Comparison of ENCODE assay signal across 13 cellular contexts in genomic region chr10:24519950-24520349, GRCh38.
A peak's percentile ranks its signal among the peaks of the same experiment; 100 is the strongest.
DNase-seq lines count a peak whose midpoint lies in the region; ATAC-seq and TF ChIP-seq lines count a peak whose summit lies in the region.
"Had no signal": no experiment of that assay in that cellular context is flagged by ENCODE, and none has a peak within 500 bp of the region (broad histone marks: within the 10 kb centered on the region; RNA-seq: fewer than 3 reads in every experiment).

No MANE protein-coding gene starts in this region.

- peak overlapping the region; percentile 32 for H3K4me3 ChIP-seq in CD4-positive, CD25-positive, alpha-beta regulatory T cell (ENCODE audit: low read depth, low read length)
- H3K4me3 ChIP-seq in heart left ventricle (no peak overlapping the region), brain microvascular endothelial cell (ENCODE audit: low read depth, low read length) (no peak overlapping the region)
- H3K4me3 ChIP-seq: lung, suprapubic skin had no signal

- no peaks in the 10 kb centered on the region for H3K9me3 Mint-ChIP-seq in CD4-positive, CD25-positive, alpha-beta regulatory T cell

- H3K4me1 Mint-ChIP-seq in CD4-positive, CD25-positive, alpha-beta regulatory T cell, result peaks cover 0 to 13% (median 10%) of the 10 kb centered on the region in 4 donors

- intact Hi-C loops in heart left ventricle (cut with DNase I), result loop anchor here (2.0 to 10.0 kb wide), 12 partner anchors 135 to 1363 kb away; no protein-coding TSS in a partner anchor

- no peaks in the 10 kb centered on the region for H3K36me3 ChIP-seq in CD4-positive, CD25-positive, alpha-beta regulatory T cell (ENCODE audit: control insufficient read depth, insufficient read depth, low read length)
- peaks cover 0 to 83% (median 44%) of the 10 kb centered on the region in 9 donors for H3K36me3 ChIP-seq in heart left ventricle
- H3K36me3 ChIP-seq in brain microvascular endothelial cell (replicated peaks), result peaks cover 20% of the 10 kb centered on the region

- DNase-seq in CD4-positive, CD25-positive, alpha-beta regulatory T cell, result peak; percentile 11 to 29 (median 14)
- peak; percentile 15 for DNase-seq in activated CD8-positive, alpha-beta memory T cell treated with anti-CD3 and anti-CD28 coated beads, Interleukin-2, amount 50 U/mL, for 4 hours
- DNase-seq in iPS-NIHi11 (ENCODE audit: low spot score) (peak; percentile 23), heart left ventricle (no peak), foreskin melanocyte (no peak), brain microvascular endothelial cell (no peak)
- DNase-seq: amygdala, SK-N-SH had no signal

- H3K27ac Mint-ChIP-seq in CD4-positive, CD25-positive, alpha-beta regulatory T cell, result peak overlapping the region in 1 of 3 donors; percentile 70

- H3K9me3 ChIP-seq in CD4-positive, CD25-positive, alpha-beta regulatory T cell (ENCODE audit: control insufficient read depth in 2 of 2, low read length in 2 of 2), result no peaks in the 10 kb centered on the region
- H3K9me3 ChIP-seq in heart left ventricle, result no peaks in the 10 kb centered on the region
- H3K9me3 ChIP-seq: SK-N-SH, suprapubic skin had no signal

- H3K4me3 Mint-ChIP-seq in CD4-positive, CD25-positive, alpha-beta regulatory T cell, result peak overlapping the region in 3 of 4 donors; percentile 55 to 78 (median 77)

- in situ Hi-C loops in brain microvascular endothelial cell (cut with HindIII; ENCODE audit: low pct_ligation_motif_present, low sequenced_read_pairs), result no loop called here

- no peak for TF ChIP-seq CTCF in heart left ventricle (IDR thresholded peaks at IDR 0.05)
- TF ChIP-seq CTCF in brain microvascular endothelial cell (IDR thresholded peaks at IDR 0.05; ENCODE audit: low read depth, low read length, missing control alignments), result no peak

- H3K27me3 Mint-ChIP-seq in CD4-positive, CD25-positive, alpha-beta regulatory T cell, result no peaks in the 10 kb centered on the region

- no peaks in the 10 kb centered on the region for H3K27me3 ChIP-seq in CD4-positive, CD25-positive, alpha-beta regulatory T cell (ENCODE audit: control insufficient read depth, insufficient read depth, low read length)
- H3K27me3 ChIP-seq in heart left ventricle, result no peaks in the 10 kb centered on the region
- H3K27me3 ChIP-seq in brain microvascular endothelial cell (replicated peaks), result no peaks in the 10 kb centered on the region
- H3K27me3 ChIP-seq: suprapubic skin had no signal

- WGBS in heart left ventricle, 4 donors, result 75 to 86% (median 81%) methylated on average over 14 of the region's 14 CpGs

- no peaks in the 10 kb centered on the region for H3K36me3 Mint-ChIP-seq in CD4-positive, CD25-positive, alpha-beta regulatory T cell

- H3K27ac ChIP-seq in CD4-positive, CD25-positive, alpha-beta regulatory T cell (ENCODE audit: insufficient read depth, low read length, poor library complexity, severe bottlenecking), result no peak overlapping the region
- H3K27ac ChIP-seq in heart left ventricle (no peak overlapping the region), brain microvascular endothelial cell (no peak overlapping the region)
- H3K27ac ChIP-seq: suprapubic skin had no signal

- ATAC-seq in CD4-positive, CD25-positive, alpha-beta regulatory T cell (ENCODE audit: low read depth in 2 of 2), result peak; percentile 44 to 57
- peak; percentile 58 for ATAC-seq in HG02938 (IDR thresholded peaks at IDR 0.05; ENCODE audit: unreplicated experiment)
- ATAC-seq in heart left ventricle, result no peak
- ATAC-seq in HG03039 (IDR thresholded peaks at IDR 0.05; ENCODE audit: unreplicated experiment), result no peak
- ATAC-seq: sciatic nerve had no signal

- H3K4me1 ChIP-seq in CD4-positive, CD25-positive, alpha-beta regulatory T cell (ENCODE audit: control insufficient read depth, insufficient read depth, low read length, poor library complexity, severe bottlenecking), result peaks cover 10% of the 10 kb centered on the region
- H3K4me1 ChIP-seq in heart left ventricle, result peaks cover 0 to 10% (median 2%) of the 10 kb centered on the region in 12 donors

- no peak for TF ChIP-seq POLR2A in heart left ventricle (IDR thresholded peaks at IDR 0.05)

Comparison
In these comparisons a context has a peak if more than half of its experiments do, and no peak if none do; other contexts are left out.
1. ATAC-seq: peak in CD4-positive, CD25-positive, alpha-beta regulatory T cell (2 of 2) and HG02938 (single experiment); none in heart left ventricle (0 of 4) and HG03039 (single experiment).
2. DNase-seq: peak in CD4-positive, CD25-positive, alpha-beta regulatory T cell (3 of 3), activated CD8-positive, alpha-beta memory T cell treated with anti-CD3 and anti-CD28 coated beads, Interleukin-2, amount 50 U/mL, for 4 hours (single experiment) and iPS-NIHi11 (single experiment); none in heart left ventricle (0 of 5), foreskin melanocyte (single experiment) and brain microvascular endothelial cell (single experiment).